In genomic region chr6:149026530-149026942, GRCh38 we compare ENCODE assay signal across 8 cellular contexts.
DNase-seq lines count a peak whose midpoint lies in the region; ATAC-seq and TF ChIP-seq lines count a peak whose summit lies in the region.

No MANE protein-coding gene starts in this region.

- H3K9me3 ChIP-seq in NT2/D1 (ENCODE audit: insufficient read depth, low read length): no peaks in the 10 kb centered on the region
- H3K9me3 ChIP-seq in mucosa of descending colon: peaks cover 5% of the 10 kb centered on the region

- ATAC-seq in mucosa of descending colon (peak; percentile 59), GM18519 (IDR thresholded peaks at IDR 0.05; ENCODE audit: low FRiP score, unreplicated experiment) (no peak), GM19463 (IDR thresholded peaks at IDR 0.05; ENCODE audit: unreplicated experiment) (no peak)

- no peaks in the 10 kb centered on the region for H3K4me1 ChIP-seq in NT2/D1 (ENCODE audit: insufficient read depth, insufficient read length)
- H3K4me1 ChIP-seq in mucosa of descending colon (ENCODE audit: low read depth): no peaks in the 10 kb centered on the region

- intact Hi-C loops in mucosa of descending colon (cut with DNase I, micrococcal nuclease): loop anchor here in 1 of 2 donors (5.0 kb wide), 1 partner anchor 406 kb away; no protein-coding TSS in a partner anchor

- DNase-seq in CD1c-positive myeloid dendritic cell (ENCODE audit: extremely low spot score) (peak; percentile 63), HFF-Myc (ENCODE audit: extremely low read depth, low read depth) (peak; percentile 88), NT2/D1 (ENCODE audit: low read depth, low spot score) (peak; percentile 60), brain pericyte (ENCODE audit: low read depth, low spot score) (peak; percentile 74), mucosa of descending colon (peak in 1 of 3 donors; percentile 16), T-helper 9 cell (no peak)

- H3K4me3 ChIP-seq in HFF-Myc (replicated peaks; ENCODE audit: low read depth, low read length): no peak overlapping the region
- no peak overlapping the region for H3K4me3 ChIP-seq in NT2/D1 (ENCODE audit: insufficient read length, low read depth)
- H3K4me3 ChIP-seq in mucosa of descending colon: no peak overlapping the region

- peaks cover 10% of the 10 kb centered on the region for H3K36me3 ChIP-seq in NT2/D1 (ENCODE audit: insufficient read depth, insufficient read length, low read length)
- H3K36me3 ChIP-seq in mucosa of descending colon (ENCODE audit: low read depth): no peaks in the 10 kb centered on the region

- TF ChIP-seq CTCF in HFF-Myc (IDR thresholded peaks at IDR 0.05; ENCODE audit: low read depth, low read length, missing control alignments): peak; percentile 62
- TF ChIP-seq CTCF in mucosa of descending colon (IDR thresholded peaks at IDR 0.05): no peak

- no peaks in the 10 kb centered on the region for H3K27me3 ChIP-seq in NT2/D1 (ENCODE audit: insufficient read depth, insufficient read length)

- no peak overlapping the region for H3K9ac ChIP-seq in NT2/D1 (ENCODE audit: insufficient read length, low read depth)
